17 cellular contexts compared by ENCODE assay signal in genomic region chr13:108755084-108755483, GRCh38.
"Had no signal": no experiment of that assay in that cellular context is flagged by ENCODE, and none has a peak within 500 bp of the region (broad histone marks: within the 10 kb centered on the region; RNA-seq: fewer than 3 reads in every experiment).

No MANE protein-coding gene starts in this region.

- H3K36me3 ChIP-seq: gastroesophageal sphincter, stomach, uterus had no signal

- DNase-seq: activated CD4-positive, CD25-positive, alpha-beta regulatory T cell; activated effector memory CD4-positive, alpha-beta T cell treated with Interleukin-2 at 50 U/mL for 16 hours; activated T-cell treated with anti-CD3 and anti-CD28 coated beads, Interleukin-2, amount 50 U/mL, for 1 hour; amniotic stem cell; central memory CD4-positive, alpha-beta T cell; cortex of kidney; effector CD8-positive, alpha-beta T cell; left ventricle myocardium superior; retina; stimulated activated CD4-positive, alpha-beta T cell treated with anti-CD3 and anti-CD28 coated beads, Interleukin-4, amount 100 ng/mL, for 4 hours; stomach; uterus had no signal

- H3K79me2 ChIP-seq: parathyroid adenoma had no signal

- H3K4me1 ChIP-seq: body of pancreas, gastroesophageal sphincter, parathyroid adenoma, stomach, uterus had no signal

- ATAC-seq: activated naive CD4-positive, alpha-beta T cell treated with anti-CD3 and anti-CD28 coated beads, Interleukin-2, amount 50 U/mL, for 72 hours; body of pancreas; gastroesophageal sphincter; left ventricle myocardium superior had no signal

- H3K9ac ChIP-seq: parathyroid adenoma had no signal

- H3K4me3 ChIP-seq: body of pancreas, gastroesophageal sphincter, stomach, uterus had no signal

- FAIRE-seq: keratinocyte had no signal

- H3K27ac ChIP-seq: body of pancreas, gastroesophageal sphincter, parathyroid adenoma, stomach, uterus had no signal

- H3K27me3 ChIP-seq: body of pancreas, gastroesophageal sphincter, stomach, uterus had no signal

- H3K9me3 ChIP-seq: body of pancreas, gastroesophageal sphincter, stomach, uterus had no signal
